ENCODE assay signal across 1 cellular context in the genomic region with DNA sequence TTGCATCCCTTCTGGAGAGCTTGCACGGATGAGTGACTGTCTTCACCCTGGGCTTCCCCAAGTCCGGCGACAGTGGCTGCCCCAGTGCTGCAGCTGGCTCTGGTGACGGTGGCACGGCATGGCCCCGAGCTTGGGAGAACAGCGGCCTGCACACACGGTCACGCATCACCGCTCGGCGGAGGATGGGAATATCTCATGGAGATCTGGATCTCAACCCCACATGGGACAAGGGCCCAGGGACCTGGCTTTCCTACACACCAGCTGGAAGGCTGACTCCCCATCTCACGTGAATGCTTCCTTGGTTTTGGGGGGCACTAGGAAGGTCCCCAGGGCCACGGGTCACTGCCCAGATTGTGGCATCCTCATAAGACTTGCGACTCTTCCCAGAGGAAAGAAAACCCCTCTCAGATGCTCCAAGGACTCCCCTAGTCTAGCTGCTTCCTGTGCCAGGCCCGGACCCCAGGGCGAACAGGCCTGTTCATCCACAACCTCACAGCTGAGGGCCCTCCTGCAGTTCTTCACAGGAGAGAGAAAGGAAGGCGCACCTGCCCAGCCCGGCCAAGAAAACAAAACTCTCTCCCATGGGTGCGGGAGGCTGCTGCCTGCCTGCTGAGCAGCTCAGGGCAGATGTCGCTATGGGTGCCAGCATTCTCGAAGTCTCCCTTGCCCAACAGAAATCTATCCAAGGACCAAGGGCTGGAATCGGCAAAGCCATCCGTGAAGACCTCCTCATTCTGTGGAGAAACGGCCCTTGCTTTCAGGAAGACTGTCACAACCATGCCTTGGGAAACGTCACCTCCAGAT.
TF ChIP-seq lines count a peak whose summit lies in the region.

No MANE protein-coding gene starts in this region.

TF ChIP-seq in H1, 55 proteins besides CTCF, POLR2A, EP300 and RAD21:
- no peak for TF ChIP-seq SIX5 (IDR thresholded peaks at IDR 0.05; ENCODE audit: low read depth, low read length)
- no peak for TF ChIP-seq RFX5 (IDR thresholded peaks at IDR 0.05; ENCODE audit: borderline replicate concordance, low read depth, low read length)
- no peak for TF ChIP-seq SIN3A (conservative IDR thresholded peaks at IDR 0.05 in 1 of 2, IDR thresholded peaks at IDR 0.05 in 1 of 2; ENCODE audit: low read depth in 1 of 2, low read length in 2 of 2)
- no peak for TF ChIP-seq PHF8 (conservative IDR thresholded peaks at IDR 0.05; ENCODE audit: low read depth, low read length)
- TF ChIP-seq CBX8 (IDR thresholded peaks at IDR 0.05; ENCODE audit: borderline replicate concordance, low read depth, low read length) = no peak
- TF ChIP-seq SRF (IDR thresholded peaks at IDR 0.05; ENCODE audit: low read depth, low read length) = no peak
- no peak for TF ChIP-seq E2F6 (IDR thresholded peaks at IDR 0.05)
- TF ChIP-seq NRF1 (IDR thresholded peaks at IDR 0.05; ENCODE audit: low read depth, low read length) = no peak
